10 cellular contexts compared by ENCODE assay signal in genomic region chr20:31515072-31515774, GRCh38. TPM values are rescaled to one million over a fixed set of nuclear protein-coding genes. Genes with fewer than 3 reads are reported as not detected.
DNase-seq lines count a peak whose midpoint lies in the region; ATAC-seq, FAIRE-seq and TF ChIP-seq lines count a peak whose summit lies in the region.
"Had no signal": no experiment of that assay in that cellular context is flagged by ENCODE, and none has a peak within 500 bp of the region (broad histone marks: within the 10 kb centered on the region; RNA-seq: fewer than 3 reads in every experiment).

No MANE protein-coding gene starts in this region.

- H2BK5ac ChIP-seq in H1 (ENCODE audit: low read depth, low read length): peak overlapping the region; percentile 96

- 33% methylated on average over 4 of the region's 4 CpGs for WGBS in HUES64
- WGBS in H1 (ENCODE audit: extremely low coverage in 1 of 2, insufficient coverage in 1 of 2, insufficient read length in 1 of 2, insufficient replicate concordance in 2 of 2, low coverage in 1 of 2, low lambda C conversion rate in 2 of 2, missing lambda C conversion rate in 1 of 2), 2 experiments: 53% methylated on average over 4 of the region's 4 CpGs; no CpG with 5 or more reads in 1 of the 2 experiments

- no peaks in the 10 kb centered on the region for H3K27me3 Mint-ChIP-seq in T-cell

- no peak overlapping the region for H2BK20ac ChIP-seq in H1 (ENCODE audit: low read length)

- peak overlapping the region; percentile 99 for H3K4me2 ChIP-seq in BLaER1
- peak overlapping the region; percentile 80 to 98 for H3K4me2 ChIP-seq in H1 (ENCODE audit: insufficient read depth in 1 of 2, low read depth in 2 of 2, low read length in 2 of 2)

- peak overlapping the region; percentile 14 for H3K4ac ChIP-seq in H1 (replicated peaks; ENCODE audit: insufficient read length, low read depth, low read length)

- no peak overlapping the region for H4K8ac ChIP-seq in H1 (ENCODE audit: extremely low read depth, insufficient read depth, low read length)

- no peak overlapping the region for H2BK120ac ChIP-seq in H1 (replicated peaks; ENCODE audit: low read depth, low read length)

- peaks cover 27% of the 10 kb centered on the region for H3K4me1 ChIP-seq in BLaER1
- H3K4me1 ChIP-seq in HUES64 (ENCODE audit: insufficient read depth, low read length): peaks cover 19% of the 10 kb centered on the region
- H3K4me1 ChIP-seq in H1 (replicated peaks in 1 of 4; ENCODE audit: control insufficient read depth in 3 of 4, insufficient read depth in 4 of 4, low read length in 3 of 4): peaks cover 0 to 15% (median 7%) of the 10 kb centered on the region in 4 experiments; a peak in 4 of 7 replicates
- H3K4me1 ChIP-seq in neuron (ENCODE audit: insufficient read depth, low read length): peaks cover 14% of the 10 kb centered on the region

- peaks cover 9 to 22% (median 20%) of the 10 kb centered on the region in 3 donors for H3K4me1 Mint-ChIP-seq in T-cell
- H3K4me1 Mint-ChIP-seq: mesothelial cell of epicardium had no signal

- H3K9me3 ChIP-seq in BLaER1: no peaks in the 10 kb centered on the region
- H3K9me3 ChIP-seq in HUES64 (ENCODE audit: insufficient read depth, low read depth, low read length): no peaks in the 10 kb centered on the region
- no peaks in the 10 kb centered on the region for H3K9me3 ChIP-seq in H1 (ENCODE audit: insufficient read depth in 2 of 2, low read depth in 1 of 2, low read length in 1 of 2)
- no peaks in the 10 kb centered on the region for H3K9me3 ChIP-seq in neuron (ENCODE audit: low read length)

- H3K36me3 ChIP-seq in BLaER1 (peaks cover 40% of the 10 kb centered on the region), HUES64 (ENCODE audit: insufficient read depth, low read length) (peaks cover 18% of the 10 kb centered on the region), H1 (ENCODE audit: control insufficient read depth in 2 of 4, insufficient read depth in 4 of 4, low read length in 3 of 4) (peaks cover 0 to 2% (median 0%) of the 10 kb centered on the region in 4 experiments; a peak in 2 of 8 replicates), neuron (ENCODE audit: insufficient read depth, low read length) (peaks cover 20% of the 10 kb centered on the region)

- H3K27ac Mint-ChIP-seq in T-cell: no peak overlapping the region
- H3K27ac Mint-ChIP-seq: activated naive CD4-positive, alpha-beta T cell treated with anti-CD3 and anti-CD28 coated beads for 36 hours; mesothelial cell of epicardium had no signal

- peaks cover 7% of the 10 kb centered on the region for H3K23me2 ChIP-seq in H1 (ENCODE audit: low read depth, low read length)

- H2AK5ac ChIP-seq in H1 (ENCODE audit: low read depth, low read length): peak overlapping the region; percentile 88

- H3K4me3 ChIP-seq in BLaER1 (peak overlapping the region; percentile 96), HUES64 (ENCODE audit: low read length) (peak overlapping the region; percentile 91), H1 (ENCODE audit: extremely low read depth in 1 of 4, insufficient read depth in 2 of 4, low read depth in 3 of 4, low read length in 4 of 4) (peak overlapping the region; percentile 71 to 100 (median 90)), neuron (ENCODE audit: low read length) (peak overlapping the region; percentile 83)

- no peak for ATAC-seq in activated CD4-positive, CD25-positive, alpha-beta regulatory T cell treated with anti-CD3 and anti-CD28 coated beads, Interleukin-2, amount 50 U/mL, for 24 hours
- ATAC-seq in T-cell (replicated peaks in 1 of 4): no peak

- H3K79me2 ChIP-seq in H1 (ENCODE audit: control insufficient read depth in 1 of 2, insufficient read depth in 2 of 2, low read length in 2 of 2): peaks cover 7 to 41% of the 10 kb centered on the region in 2 experiments

- H3K23ac ChIP-seq in H1 (ENCODE audit: insufficient read length): no peak overlapping the region

- H3K27me3 ChIP-seq in BLaER1: no peaks in the 10 kb centered on the region
- no peaks in the 10 kb centered on the region for H3K27me3 ChIP-seq in HUES64 (ENCODE audit: insufficient read depth, low read length)
- no peaks in the 10 kb centered on the region for H3K27me3 ChIP-seq in H1 (replicated peaks in 1 of 4; ENCODE audit: control insufficient read depth in 3 of 4, extremely low read depth in 1 of 4, insufficient read depth in 3 of 4, low read length in 3 of 4)
- H3K27me3 ChIP-seq in neuron (ENCODE audit: insufficient read depth, low read length): no peaks in the 10 kb centered on the region

- H4K91ac ChIP-seq in H1 (replicated peaks; ENCODE audit: insufficient read length, low read length): peak overlapping the region; percentile 22

- H3K56ac ChIP-seq in H1 (replicated peaks; ENCODE audit: insufficient read length, low read depth, low read length): no peak overlapping the region

- H4K20me1 ChIP-seq in BLaER1: peaks cover 58% of the 10 kb centered on the region
- H4K20me1 ChIP-seq in H1 (replicated peaks in 1 of 2; ENCODE audit: control insufficient read depth in 1 of 2, insufficient read depth in 2 of 2, low read length in 2 of 2): peaks cover 4 to 14% of the 10 kb centered on the region in 2 experiments

- H2AFZ ChIP-seq in H1 (ENCODE audit: low read length): no peak overlapping the region
- H2AFZ ChIP-seq in neuron (ENCODE audit: low read depth, low read length): no peak overlapping the region

- no peak overlapping the region for H3K14ac ChIP-seq in H1 (ENCODE audit: insufficient read length)

- H3K27ac ChIP-seq in BLaER1 (peak overlapping the region; percentile 86), HUES64 (ENCODE audit: low read depth, low read length) (no peak overlapping the region), H1 (ENCODE audit: low read depth, low read length) (no peak overlapping the region)

- no peak overlapping the region for H4K5ac ChIP-seq in H1 (ENCODE audit: insufficient read length, low read depth, low read length)

- no peak overlapping the region for H3K18ac ChIP-seq in H1 (ENCODE audit: extremely low read depth, low read length)

- H3K9me3 Mint-ChIP-seq in T-cell: no peaks in the 10 kb centered on the region
- H3K9me3 Mint-ChIP-seq: activated naive CD4-positive, alpha-beta T cell treated with anti-CD3 and anti-CD28 coated beads for 36 hours; mesothelial cell of epicardium had no signal

- TF ChIP-seq EP300 in H1 (IDR thresholded peaks at IDR 0.05; ENCODE audit: borderline replicate concordance in 1 of 2, low read depth in 2 of 2, low read length in 2 of 2): no peak

- no peak for TF ChIP-seq RAD21 in H1 (IDR thresholded peaks at IDR 0.05 in 1 of 2, conservative IDR thresholded peaks at IDR 0.05 in 1 of 2; ENCODE audit: low read depth in 2 of 2, low read length in 2 of 2)

- no peak overlapping the region for H2BK12ac ChIP-seq in H1 (ENCODE audit: low read depth, low read length)

- H3K36me3 Mint-ChIP-seq in T-cell: peaks cover 4% of the 10 kb centered on the region
- H3K36me3 Mint-ChIP-seq: mesothelial cell of epicardium had no signal

- no peak overlapping the region for H3K4me3 Mint-ChIP-seq in T-cell
- H3K4me3 Mint-ChIP-seq: activated naive CD4-positive, alpha-beta T cell treated with anti-CD3 and anti-CD28 coated beads for 36 hours; mesothelial cell of epicardium had no signal

- TF ChIP-seq CTCF in H1 (IDR thresholded peaks at IDR 0.05; ENCODE audit: control extremely low read depth in 1 of 3, insufficient read depth in 1 of 3, low read depth in 1 of 3, low read length in 3 of 3): no peak

- POLR2A ChIA-PET in H1 (lab: Charles Lee; ENCODE audit: partially characterized antibody) (interaction anchor here (1.0 to 2.5 kb wide), 2 partner anchors 13 to 90 kb away, joined by 3 to 5 read pairs; partner anchors contain the start of gene ID1), T-cell (lab: Charles Lee) (no interaction called here)

- FAIRE-seq in H1 (lab: Jason Lieb, UNC): no peak

- no peak for DNase-seq in H1 (ENCODE audit: low read depth in 1 of 2, low spot score in 2 of 2)
- no peak for DNase-seq in T-cell
- no peak for DNase-seq in NCI-H146 (lab: John Stamatoyannopoulos, UW)
- no peak for DNase-seq in cortex of kidney (lab: John Stamatoyannopoulos, UW)

- no peak overlapping the region for H2BK15ac ChIP-seq in H1 (ENCODE audit: low read length)

- peak overlapping the region; percentile 93 for H3K9ac ChIP-seq in BLaER1
- H3K9ac ChIP-seq in HUES64 (ENCODE audit: low read depth, low read length): peak overlapping the region; percentile 90
- H3K9ac ChIP-seq in H1 (replicated peaks in 1 of 4; ENCODE audit: extremely low read depth in 1 of 4, low read depth in 3 of 4, low read length in 3 of 4): peak overlapping the region; percentile 84 to 98 (median 92); a peak in 6 of 7 replicates

- CTCF ChIA-PET in H1 (lab: Charles Lee; ENCODE audit: partially characterized antibody): interaction anchor here (0.8 to 2.1 kb wide), 3 partner anchors 12 to 98 kb away, joined by 3 to 6 read pairs (median 5); no protein-coding TSS in a partner anchor
- CTCF ChIA-PET in T-cell (lab: Charles Lee): no interaction called here

- no peak for TF ChIP-seq POLR2A in H1 (IDR thresholded peaks at IDR 0.05; ENCODE audit: control extremely low read depth in 1 of 2, low read depth in 2 of 2, low read length in 2 of 2)

- H3K79me1 ChIP-seq in H1 (ENCODE audit: low read depth, low read length): peaks cover 10% of the 10 kb centered on the region

RNA-seq across cellular contexts. Expression of gene HM13, which starts 1.0 kb away (rescaled TPM):
- 88.7 TPM for polyA plus RNA-seq in HUES64 (2013, experiment 1 of 2)
- polyA plus RNA-seq in HUES64 (2013, experiment 2 of 2): 72.9 TPM
- 118 TPM in 2 replicates for total RNA-seq in H1 (2021; fragmentation: NEBNext Ultra II Directional; extraction: Animal tissue kit (Norgen Biotek cat#: 25700))
- polyA plus RNA-seq in H1 (2011; rRNA removed): 183 and 189 TPM in 2 replicates
- polyA plus RNA-seq in H1 (2011; cell fraction: cytosol; rRNA removed): 125 TPM
- 156 TPM for polyA plus RNA-seq in H1 (2011; cell fraction: nucleus; rRNA removed)
- 139 to 179 TPM (median 167 TPM) in 4 replicates for polyA plus RNA-seq in H1 (2012, experiment 1 of 2)
- polyA plus RNA-seq in H1 (2012, experiment 2 of 2): 235 TPM
- 174 TPM for polyA plus RNA-seq in H1 (2013, experiment 1 of 2)
- polyA plus RNA-seq in H1 (2013, experiment 2 of 2): 181 TPM
- 182 and 185 TPM in 2 replicates for polyA minus RNA-seq in H1 (2011; rRNA and poly(A)+ RNA removed)
- polyA minus RNA-seq in H1 (2011; cell fraction: cytosol; rRNA and poly(A)+ RNA removed): 109 TPM
- 159 TPM for polyA minus RNA-seq in H1 (2011; cell fraction: nucleus; rRNA and poly(A)+ RNA removed)
- total RNA-seq in T-cell: 100 to 1,000 TPM; 108 to 149 (median 140) TPM

RNA-seq across cellular contexts. Expression of gene REM1, which starts 40.1 kb away (rescaled TPM):
- not detected for polyA plus RNA-seq in HUES64 (2013, experiment 1 of 2)
- not detected for polyA plus RNA-seq in HUES64 (2013, experiment 2 of 2)
- total RNA-seq in H1 (2021; fragmentation: NEBNext Ultra II Directional; extraction: Animal tissue kit (Norgen Biotek cat#: 25700)): not detected in 2 replicates
- polyA plus RNA-seq in H1 (2011; rRNA removed): 0.05 TPM in 2 replicates
- not detected for polyA plus RNA-seq in H1 (2011; cell fraction: cytosol; rRNA removed)
- not detected for polyA plus RNA-seq in H1 (2011; cell fraction: nucleus; rRNA removed)
- polyA plus RNA-seq in H1 (2012, experiment 1 of 2): not detected in 4 replicates
- not detected for polyA plus RNA-seq in H1 (2012, experiment 2 of 2)
- polyA plus RNA-seq in H1 (2013, experiment 1 of 2): not detected
- polyA plus RNA-seq in H1 (2013, experiment 2 of 2): not detected
- polyA minus RNA-seq in H1 (2011; rRNA and poly(A)+ RNA removed): not detected in 2 replicates
- not detected for polyA minus RNA-seq in H1 (2011; cell fraction: cytosol; rRNA and poly(A)+ RNA removed)
- not detected for polyA minus RNA-seq in H1 (2011; cell fraction: nucleus; rRNA and poly(A)+ RNA removed)
- total RNA-seq in T-cell: not detected
- total RNA-seq: activated naive CD4-positive, alpha-beta T cell treated with anti-CD3 and anti-CD28 coated beads for 36 hours; mesothelial cell of epicardium had no signal

RNA-seq across cellular contexts. Expression of gene DEFB124, which starts 40.3 kb away (rescaled TPM):
- not detected for polyA plus RNA-seq in HUES64 (2013, experiment 1 of 2)
- polyA plus RNA-seq in HUES64 (2013, experiment 2 of 2): not detected
- not detected in 2 replicates for total RNA-seq in H1 (2021; fragmentation: NEBNext Ultra II Directional; extraction: Animal tissue kit (Norgen Biotek cat#: 25700))
- polyA plus RNA-seq in H1 (2011; rRNA removed): not detected in 2 replicates
- not detected for polyA plus RNA-seq in H1 (2011; cell fraction: cytosol; rRNA removed)
- polyA plus RNA-seq in H1 (2011; cell fraction: nucleus; rRNA removed): not detected
- polyA plus RNA-seq in H1 (2012, experiment 1 of 2): not detected in 4 replicates
- not detected for polyA plus RNA-seq in H1 (2012, experiment 2 of 2)
- polyA plus RNA-seq in H1 (2013, experiment 1 of 2): not detected
- polyA plus RNA-seq in H1 (2013, experiment 2 of 2): not detected
- polyA minus RNA-seq in H1 (2011; rRNA and poly(A)+ RNA removed): not detected in 2 replicates
- not detected for polyA minus RNA-seq in H1 (2011; cell fraction: cytosol; rRNA and poly(A)+ RNA removed)
- polyA minus RNA-seq in H1 (2011; cell fraction: nucleus; rRNA and poly(A)+ RNA removed): not detected
- not detected for total RNA-seq in T-cell
- total RNA-seq: activated naive CD4-positive, alpha-beta T cell treated with anti-CD3 and anti-CD28 coated beads for 36 hours; mesothelial cell of epicardium had no signal
